Comparison of ENCODE assay signal across 26 cellular contexts in genomic region chr2:177756346-177756745, GRCh38.
"Had no signal": no experiment of that assay in that cellular context is flagged by ENCODE, and none has a peak within 500 bp of the region (broad histone marks: within the 10 kb centered on the region; RNA-seq: fewer than 3 reads in every experiment).

No MANE protein-coding gene starts in this region.

- H3K9me3 ChIP-seq: heart left ventricle, left ventricle myocardium inferior, pancreas, right atrium auricular region, right lobe of liver, stomach, thoracic aorta, tibial artery, upper lobe of right lung had no signal

- H3K4me1 Mint-ChIP-seq: immature natural killer cell, natural killer cell had no signal

- H3K36me3 ChIP-seq: heart left ventricle, left ventricle myocardium inferior, pancreas, right atrium auricular region, right lobe of liver, stomach, thoracic aorta, tibial artery, upper lobe of right lung had no signal

- H3K4me2 ChIP-seq: smooth muscle cell had no signal

- DNase-seq: heart left ventricle; hypothalamus; immature natural killer cell; kidney; left colon; left ventricle myocardium inferior; naive B cell; natural killer cell; nucleus accumbens; pancreas; right lobe of liver; stimulated activated CD4-positive, alpha-beta T cell treated with anti-CD3 and anti-CD28 coated beads, Interleukin-12 subunit alpha, Interleukin-12 subunit beta, amount 100 ng/mL, for 4 hours; stimulated activated CD4-positive, alpha-beta T cell treated with anti-CD3 and anti-CD28 coated beads, Interleukin-15, amount 100 ng/mL, for 24 hours; stimulated activated CD4-positive, alpha-beta T cell treated with anti-CD3 and anti-CD28 coated beads, Interleukin-2, amount 100 ng/mL, for 24 hours; stimulated activated CD4-positive, alpha-beta T cell treated with anti-CD3 and anti-CD28 coated beads, Interleukin-4, amount 100 ng/mL, for 1 hour; stimulated activated naive B cell treated with anti-CD40 and anti-IgM and Interleukin-4, amounts not matched to agents 10 μg/mL and 1 μg/mL and 100 μg/mL, for 72 hours; stimulated activated naive CD8-positive, alpha-beta T cell treated with anti-CD3 and anti-CD28 coated beads, Interleukin-15, Interleukin-2, amounts not matched to agents 100 U/mL and 50 U/mL, for 24 hours; stomach; tibial artery; trophoblast cell; upper lobe of right lung had no signal

- H3K27ac Mint-ChIP-seq: immature natural killer cell; natural killer cell; stimulated activated naive B cell treated with anti-CD40 and anti-IgM and Interleukin-4, amounts not matched to agents 10 μg/mL and 1 μg/mL and 100 μg/mL, for 72 hours had no signal

- ATAC-seq: heart left ventricle; left colon; natural killer cell; pancreas; right lobe of liver; stimulated activated naive B cell treated with anti-CD40 and anti-IgM and Interleukin-4, amounts not matched to agents 10 μg/mL and 1 μg/mL and 100 μg/mL, for 72 hours; stimulated activated naive CD8-positive, alpha-beta T cell treated with anti-CD3 and anti-CD28 coated beads, Interleukin-15, Interleukin-2, amounts not matched to agents 100 U/mL and 50 U/mL, for 24 hours; upper lobe of right lung had no signal

- H3K4me3 ChIP-seq: heart left ventricle, left ventricle myocardium inferior, lung, pancreas, right atrium auricular region, right lobe of liver, smooth muscle cell, stomach, thoracic aorta, tibial artery, upper lobe of right lung had no signal

- H3K4me1 ChIP-seq: pancreas, right lobe of liver, tibial artery, upper lobe of right lung had no signal

- H3K9me3 Mint-ChIP-seq: naive B cell; natural killer cell; neural crest cell; stimulated activated naive B cell treated with anti-CD40 and anti-IgM and Interleukin-4, amounts not matched to agents 10 μg/mL and 1 μg/mL and 100 μg/mL, for 72 hours had no signal

- H3K27ac ChIP-seq: heart left ventricle, left ventricle myocardium inferior, pancreas, right atrium auricular region, right lobe of liver, stomach, thoracic aorta, tibial artery, upper lobe of right lung had no signal

- H3K36me3 Mint-ChIP-seq: immature natural killer cell; naive B cell; natural killer cell; stimulated activated naive B cell treated with anti-CD40 and anti-IgM and Interleukin-4, amounts not matched to agents 10 μg/mL and 1 μg/mL and 100 μg/mL, for 72 hours had no signal

- H3K27me3 ChIP-seq: heart left ventricle, pancreas, right atrium auricular region, right lobe of liver, stomach, tibial artery, upper lobe of right lung had no signal

- H3K4me3 Mint-ChIP-seq: immature natural killer cell; naive B cell; natural killer cell; neural crest cell; stimulated activated naive B cell treated with anti-CD40 and anti-IgM and Interleukin-4, amounts not matched to agents 10 μg/mL and 1 μg/mL and 100 μg/mL, for 72 hours had no signal
